Comparison of ENCODE assay signal across 1 cellular context in genomic region chr11:77259681-77260080, GRCh38.
TF ChIP-seq lines count a peak whose summit lies in the region.

No MANE protein-coding gene starts in this region.

TF ChIP-seq in IMR-90, 13 proteins besides CTCF, POLR2A, EP300 and RAD21:
- TF ChIP-seq CHD1 (IDR thresholded peaks at IDR 0.05; ENCODE audit: low read depth, low read length) (no peak), USF2 (IDR thresholded peaks at IDR 0.05; ENCODE audit: low read depth, low read length) (no peak), FOS (IDR thresholded peaks at IDR 0.05; ENCODE audit: low read depth, low read length) (no peak), NFE2L2 (IDR thresholded peaks at IDR 0.05; ENCODE audit: low read depth, low read length) (no peak), RFX5 (IDR thresholded peaks at IDR 0.05; ENCODE audit: low read depth, low read length) (no peak)
